20 cellular contexts compared by ENCODE assay signal in the genomic region with DNA sequence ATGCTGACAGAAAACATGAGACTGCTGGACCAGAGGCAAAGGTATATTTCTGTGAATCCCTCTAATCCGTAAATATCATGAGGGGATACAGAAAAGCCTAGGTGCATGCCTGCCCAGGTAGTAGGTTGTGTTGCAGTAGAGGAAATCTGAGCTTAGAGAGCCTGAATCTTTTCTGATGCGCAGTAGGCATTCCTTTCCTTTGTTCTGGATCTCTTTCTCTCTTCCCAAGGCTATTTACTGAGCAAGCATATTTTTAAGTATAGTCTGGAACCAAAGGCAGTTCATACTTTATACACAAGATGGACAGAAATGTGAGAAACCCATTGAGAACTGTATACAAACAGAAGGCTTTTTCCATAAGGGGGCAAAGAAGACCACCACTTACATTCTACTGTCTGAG.
"Had no signal": no experiment of that assay in that cellular context is flagged by ENCODE, and none has a peak within 500 bp of the region (broad histone marks: within the 10 kb centered on the region; RNA-seq: fewer than 3 reads in every experiment).

No MANE protein-coding gene starts in this region.

- ATAC-seq: activated CD8-positive, alpha-beta T cell treated with anti-CD3 and anti-CD28 coated beads, Interleukin-2, amount 10 ng/mL, durations not matched to agents 7 days and 5 days; activated naive CD4-positive, alpha-beta T cell treated with anti-CD3 and anti-CD28 coated beads, Interleukin-2, amount 50 U/mL, for 72 hours; heart left ventricle; left ventricle myocardium superior; right lobe of liver; stimulated activated effector memory CD8-positive, alpha-beta T cell treated with anti-CD3 and anti-CD28 coated beads, Interleukin-12 subunit alpha, Interleukin-12 subunit beta, amount 100 ng/mL, for 72 hours; stimulated activated naive CD8-positive, alpha-beta T cell treated with anti-CD3 and anti-CD28 coated beads, Interleukin-15, amount 100 ng/mL, for 72 hours had no signal

- H3K4me3 ChIP-seq: heart left ventricle, right lobe of liver, skin epidermis, tibial artery had no signal

- DNase-seq: activated CD4-positive, alpha-beta T cell treated with anti-CD3 and anti-CD28 coated beads for 1 hour; activated CD4-positive, alpha-beta T cell treated with anti-CD3 and anti-CD28 coated beads, Interleukin-2, amount 50 U/mL, for 1 hour; activated CD8-positive, alpha-beta T cell treated with anti-CD3 and anti-CD28 coated beads, Interleukin-2, amount 10 ng/mL, durations not matched to agents 7 days and 5 days; activated gamma-delta T cell; aorta; brain microvascular endothelial cell; caudate nucleus; effector CD4-positive, alpha-beta T cell; heart left ventricle; left ventricle myocardium superior; nephron progenitor cell; posterior cingulate gyrus; right lobe of liver; stimulated activated CD4-positive, alpha-beta T cell treated with anti-CD3 and anti-CD28 coated beads, Interleukin-2, amount 100 ng/mL, for 24 hours; stimulated activated naive CD8-positive, alpha-beta T cell treated with anti-CD3 and anti-CD28 coated beads, Interleukin-15, amount 100 ng/mL, for 72 hours; tibial artery; WERI-Rb-1 had no signal
